ENCODE assay signal across 8 cellular contexts in the genomic region with DNA sequence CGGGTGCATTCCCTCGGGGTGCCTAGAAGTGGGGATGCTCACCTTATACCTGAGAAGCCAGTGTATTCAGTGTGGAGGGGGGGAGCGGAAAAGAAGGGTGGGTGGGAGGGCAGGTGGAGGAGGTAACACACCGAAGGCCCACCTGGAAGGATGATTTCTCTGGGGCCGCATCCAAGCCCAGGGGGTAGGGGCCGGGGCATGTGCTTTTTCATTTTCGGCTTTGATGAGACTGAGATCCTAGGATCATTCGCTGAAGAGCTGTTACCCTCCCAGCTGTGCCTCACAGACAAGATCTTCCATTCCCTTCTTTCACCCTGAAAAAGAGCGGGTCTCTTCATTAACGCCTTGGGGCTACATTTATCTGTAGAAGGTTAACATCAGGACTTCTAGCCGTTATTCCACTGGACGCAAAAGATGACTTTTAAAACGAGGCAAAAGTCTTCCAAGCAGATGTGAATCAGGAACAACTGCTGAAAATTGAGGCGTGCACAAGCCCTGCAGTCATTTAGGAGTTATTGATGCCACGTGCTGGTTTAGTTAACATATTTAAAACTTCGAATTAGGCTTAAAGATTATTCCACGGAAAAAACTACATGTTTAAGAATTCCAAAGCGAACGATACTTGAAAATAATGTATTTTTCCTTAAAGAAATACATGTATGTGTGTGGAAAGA. TPM values are rescaled to one million over a fixed set of nuclear protein-coding genes. Genes with fewer than 3 reads are reported as not detected.
DNase-seq lines count a peak whose midpoint lies in the region; ATAC-seq and TF ChIP-seq lines count a peak whose summit lies in the region.

No MANE protein-coding gene starts in this region.

- DNase-seq in CD8-positive, alpha-beta T cell = no peak
- peak; percentile 43 for DNase-seq in Karpas-422
- DNase-seq in effector memory CD4-positive, alpha-beta T cell = no peak
- no peak for DNase-seq in neuronal stem cell (ENCODE audit: low spot score)
- DNase-seq in activated gamma-delta T cell treated with Interleukin-2 at 50 U/mL for 16 hours = no peak

- H2AK5ac ChIP-seq in neuronal stem cell (ENCODE audit: low read depth, low read length) = no peak overlapping the region

- TF ChIP-seq CTCF in CD8-positive, alpha-beta T cell (IDR thresholded peaks at IDR 0.05) = no peak

- no peak overlapping the region for H3K14ac ChIP-seq in neuronal stem cell (ENCODE audit: low read length)

- peak overlapping the region; percentile 95 for H3K23ac ChIP-seq in neuronal stem cell (ENCODE audit: low read depth, low read length, poor library complexity)

- H2BK15ac ChIP-seq in neuronal stem cell (ENCODE audit: low read length) = no peak overlapping the region

- ATAC-seq in CD8-positive, alpha-beta T cell = no peak
- ATAC-seq in GM19395 (IDR thresholded peaks at IDR 0.05; ENCODE audit: unreplicated experiment) (no peak), HG02763 (IDR thresholded peaks at IDR 0.05; ENCODE audit: unreplicated experiment) (no peak), GM21390 (IDR thresholded peaks at IDR 0.05; ENCODE audit: unreplicated experiment) (no peak)

- peaks cover 7% of the 10 kb centered on the region for H3K27me3 Mint-ChIP-seq in CD8-positive, alpha-beta T cell (ENCODE audit: low read depth)

- H3K9me2 ChIP-seq in Karpas-422 (replicated peaks; ENCODE audit: insufficient read depth, low read length) = no peaks in the 10 kb centered on the region

- intact Hi-C loops in CD8-positive, alpha-beta T cell (cut with DNase I, micrococcal nuclease) = loop anchor here (2.0 to 5.0 kb wide), 4 partner anchors 88 to 1390 kb away; a partner anchor contains a TSS

- H2BK120ac ChIP-seq in neuronal stem cell (ENCODE audit: low read depth, low read length) = no peak overlapping the region

- CTCF ChIA-PET in CD8-positive, alpha-beta T cell (lab: Charles Lee) = no interaction called here

- H3K27ac ChIP-seq in CD8-positive, alpha-beta T cell (ENCODE audit: low read depth, low read length) = no peak overlapping the region
- H3K27ac ChIP-seq in Karpas-422 (ENCODE audit: low read length) (no peak overlapping the region), neuronal stem cell (replicated peaks; ENCODE audit: low read length) (no peak overlapping the region)
- no peak overlapping the region for H3K27ac ChIP-seq in effector memory CD4-positive, alpha-beta T cell (ENCODE audit: insufficient read depth, low read length, poor library complexity, severe bottlenecking)

- no peak overlapping the region for H4K91ac ChIP-seq in neuronal stem cell (ENCODE audit: low read depth, low read length, poor library complexity)

- POLR2A ChIA-PET in CD8-positive, alpha-beta T cell (lab: Charles Lee) = no interaction called here

- H3K36me3 ChIP-seq in CD8-positive, alpha-beta T cell (ENCODE audit: insufficient read depth, low read length) = no peaks in the 10 kb centered on the region
- H3K36me3 ChIP-seq in Karpas-422 (ENCODE audit: insufficient read depth, low read length) (no peaks in the 10 kb centered on the region), neuronal stem cell (replicated peaks in 1 of 2; ENCODE audit: control insufficient read depth in 2 of 2, insufficient read depth in 2 of 2, low read length in 2 of 2) (no peaks in the 10 kb centered on the region)
- H3K36me3 ChIP-seq in effector memory CD4-positive, alpha-beta T cell (ENCODE audit: control insufficient read depth, insufficient read depth, low read length) = no peaks in the 10 kb centered on the region

- peaks cover 20% of the 10 kb centered on the region for H3K4me1 Mint-ChIP-seq in CD8-positive, alpha-beta T cell (ENCODE audit: low read depth)

- no peak overlapping the region for H2AFZ ChIP-seq in Karpas-422 (ENCODE audit: low read length)
- H2AFZ ChIP-seq in neuronal stem cell (ENCODE audit: low read length) = peak overlapping the region; percentile 99

- H4K8ac ChIP-seq in neuronal stem cell (ENCODE audit: low read depth, low read length) = no peak overlapping the region

- H3K4ac ChIP-seq in neuronal stem cell (ENCODE audit: low read length) = no peak overlapping the region

- H3K18ac ChIP-seq in neuronal stem cell (ENCODE audit: low read length) = peak overlapping the region; percentile 84

- peaks cover 10% of the 10 kb centered on the region; the same call in 1 of the 2 replicates for H3K79me2 ChIP-seq in Karpas-422 (ENCODE audit: low read length)

- H3K9me3 ChIP-seq in CD8-positive, alpha-beta T cell (ENCODE audit: low read length) = no peaks in the 10 kb centered on the region
- H3K9me3 ChIP-seq in Karpas-422 (ENCODE audit: low read length) (no peaks in the 10 kb centered on the region), neuronal stem cell (replicated peaks in 1 of 2; ENCODE audit: control insufficient read depth in 2 of 2, insufficient read depth in 1 of 2, low read depth in 1 of 2, low read length in 2 of 2) (no peaks in the 10 kb centered on the region)
- H3K9me3 ChIP-seq in effector memory CD4-positive, alpha-beta T cell (ENCODE audit: control insufficient read depth, low read length) = no peaks in the 10 kb centered on the region

- no peaks in the 10 kb centered on the region for H4K20me1 ChIP-seq in Karpas-422 (ENCODE audit: insufficient read depth, low read depth, low read length)

- H3K27ac Mint-ChIP-seq in CD8-positive, alpha-beta T cell = no peak overlapping the region

- H3K36me3 Mint-ChIP-seq in CD8-positive, alpha-beta T cell = no peaks in the 10 kb centered on the region

- H2BK5ac ChIP-seq in neuronal stem cell (ENCODE audit: low read length) = no peak overlapping the region

- H3K4me2 ChIP-seq in Karpas-422 (ENCODE audit: low read depth, low read length, poor library complexity, severe bottlenecking) (peak overlapping the region; percentile 81), neuronal stem cell (ENCODE audit: insufficient read depth, low read length, poor library complexity, severe bottlenecking) (peak overlapping the region; percentile 91)

- H3K9me3 Mint-ChIP-seq in CD8-positive, alpha-beta T cell = no peaks in the 10 kb centered on the region

- H3K4me3 ChIP-seq in CD8-positive, alpha-beta T cell (ENCODE audit: low read depth, low read length) = peak overlapping the region; percentile 82
- H3K4me3 ChIP-seq in Karpas-422 (ENCODE audit: low read length) = peak overlapping the region; percentile 82
- H3K4me3 ChIP-seq in effector memory CD4-positive, alpha-beta T cell (ENCODE audit: insufficient read depth, low read depth, low read length, poor library complexity, severe bottlenecking) = peak overlapping the region; percentile 81
- peak overlapping the region; percentile 69 to 80 for H3K4me3 ChIP-seq in neuronal stem cell (ENCODE audit: low read length in 2 of 2)

- H3K27me3 ChIP-seq in CD8-positive, alpha-beta T cell (ENCODE audit: insufficient read depth, low read length) = no peaks in the 10 kb centered on the region
- H3K27me3 ChIP-seq in Karpas-422 (ENCODE audit: low read length) = no peaks in the 10 kb centered on the region
- H3K27me3 ChIP-seq in effector memory CD4-positive, alpha-beta T cell (replicated peaks; ENCODE audit: control insufficient read depth, insufficient read depth, low read length, poor library complexity, severe bottlenecking) = no peaks in the 10 kb centered on the region
- peaks cover 8 to 29% (median 27%) of the 10 kb centered on the region in 3 experiments for H3K27me3 ChIP-seq in neuronal stem cell (ENCODE audit: control insufficient read depth in 3 of 3, insufficient read depth in 3 of 3, low read depth in 1 of 3, low read length in 3 of 3)

- peak overlapping the region; percentile 84 for H3K4me3 Mint-ChIP-seq in CD8-positive, alpha-beta T cell

- no peak overlapping the region for H2BK12ac ChIP-seq in neuronal stem cell (ENCODE audit: low read length)

- H3K4me1 ChIP-seq in CD8-positive, alpha-beta T cell (ENCODE audit: insufficient read depth, low read length) = peaks cover 3% of the 10 kb centered on the region
- peaks cover 22% of the 10 kb centered on the region for H3K4me1 ChIP-seq in Karpas-422 (ENCODE audit: low read length)
- no peaks in the 10 kb centered on the region for H3K4me1 ChIP-seq in effector memory CD4-positive, alpha-beta T cell (ENCODE audit: control insufficient read depth, insufficient read depth, low read length, poor library complexity, severe bottlenecking)
- H3K4me1 ChIP-seq in neuronal stem cell (ENCODE audit: control insufficient read depth in 2 of 2, insufficient read depth in 1 of 2, low read depth in 1 of 2, low read length in 2 of 2) = peaks cover 4 to 6% of the 10 kb centered on the region in 2 donors

- no CpG with 5 or more reads among the region's 19 CpGs for WGBS in neuronal stem cell (ENCODE audit: extremely low coverage in 2 of 2, insufficient read length in 2 of 2, insufficient replicate concordance in 1 of 2), 2 donors

- no peaks in the 10 kb centered on the region for H3K79me1 ChIP-seq in neuronal stem cell (ENCODE audit: low read depth, low read length)

- H3K9ac ChIP-seq in Karpas-422 (ENCODE audit: low read length) (peak overlapping the region; percentile 74), neuronal stem cell (ENCODE audit: low read depth, low read length, poor library complexity) (no peak overlapping the region)

RNA-seq across cellular contexts. Expression of a gene that starts 1.1 kb away (rescaled TPM):
- 10 to 100 TPM; 26.4 to 27.2 TPM for total RNA-seq in CD8-positive, alpha-beta T cell
- 31.9 and 40.0 TPM in 2 replicates for total RNA-seq in Karpas-422 (2014; rRNA removed; shearing (Covaris generic); ENCODE audit: low replicate concordance)
- 2.6 TPM for polyA plus RNA-seq in neuronal stem cell (2013, experiment 1 of 2)
- 3.8 TPM for polyA plus RNA-seq in neuronal stem cell (2013, experiment 2 of 2)
